In the genomic region with DNA sequence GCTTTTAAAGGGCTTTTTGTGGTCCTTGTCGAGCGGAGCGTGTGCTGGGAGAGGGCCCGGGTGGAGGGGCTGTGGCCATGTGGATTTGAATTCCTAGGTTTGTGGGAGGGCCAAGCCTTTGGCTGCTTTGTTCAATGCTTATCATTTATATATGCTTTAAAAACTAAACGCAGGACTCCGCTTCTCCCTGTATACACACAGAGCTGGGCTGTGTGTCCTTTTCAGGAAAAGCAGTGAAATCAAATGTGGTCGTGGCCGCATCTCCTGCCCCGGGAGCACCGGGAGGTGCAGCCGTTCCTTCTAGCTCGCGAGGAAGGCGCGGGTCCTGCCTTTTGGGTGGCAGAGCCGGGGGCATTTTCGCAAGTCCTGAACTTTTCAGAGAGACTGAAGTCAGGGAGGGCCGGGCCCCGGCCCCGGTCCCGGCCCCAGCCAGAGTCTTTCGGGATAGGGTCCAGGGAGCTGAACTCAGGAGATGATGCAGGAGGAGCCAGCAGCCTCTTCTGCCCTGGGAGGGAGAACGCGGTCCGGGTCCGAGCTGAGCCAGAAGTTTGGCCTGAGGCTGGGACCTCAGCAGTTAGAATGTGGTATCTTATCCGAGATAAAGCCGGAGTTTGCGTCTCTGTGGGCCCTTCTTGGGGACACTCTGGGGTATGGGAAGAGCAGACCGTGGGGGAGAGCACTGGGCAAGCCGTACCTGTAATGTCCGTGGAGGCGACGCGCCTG, we compare ENCODE assay signal across 1 cellular context.
TF ChIP-seq lines count a peak whose summit lies in the region.

No MANE protein-coding gene starts in this region.

TF ChIP-seq in WTC11, 78 proteins besides CTCF, POLR2A, EP300 and RAD21 (continued from another document):
- TF ChIP-seq, protein P1, sequence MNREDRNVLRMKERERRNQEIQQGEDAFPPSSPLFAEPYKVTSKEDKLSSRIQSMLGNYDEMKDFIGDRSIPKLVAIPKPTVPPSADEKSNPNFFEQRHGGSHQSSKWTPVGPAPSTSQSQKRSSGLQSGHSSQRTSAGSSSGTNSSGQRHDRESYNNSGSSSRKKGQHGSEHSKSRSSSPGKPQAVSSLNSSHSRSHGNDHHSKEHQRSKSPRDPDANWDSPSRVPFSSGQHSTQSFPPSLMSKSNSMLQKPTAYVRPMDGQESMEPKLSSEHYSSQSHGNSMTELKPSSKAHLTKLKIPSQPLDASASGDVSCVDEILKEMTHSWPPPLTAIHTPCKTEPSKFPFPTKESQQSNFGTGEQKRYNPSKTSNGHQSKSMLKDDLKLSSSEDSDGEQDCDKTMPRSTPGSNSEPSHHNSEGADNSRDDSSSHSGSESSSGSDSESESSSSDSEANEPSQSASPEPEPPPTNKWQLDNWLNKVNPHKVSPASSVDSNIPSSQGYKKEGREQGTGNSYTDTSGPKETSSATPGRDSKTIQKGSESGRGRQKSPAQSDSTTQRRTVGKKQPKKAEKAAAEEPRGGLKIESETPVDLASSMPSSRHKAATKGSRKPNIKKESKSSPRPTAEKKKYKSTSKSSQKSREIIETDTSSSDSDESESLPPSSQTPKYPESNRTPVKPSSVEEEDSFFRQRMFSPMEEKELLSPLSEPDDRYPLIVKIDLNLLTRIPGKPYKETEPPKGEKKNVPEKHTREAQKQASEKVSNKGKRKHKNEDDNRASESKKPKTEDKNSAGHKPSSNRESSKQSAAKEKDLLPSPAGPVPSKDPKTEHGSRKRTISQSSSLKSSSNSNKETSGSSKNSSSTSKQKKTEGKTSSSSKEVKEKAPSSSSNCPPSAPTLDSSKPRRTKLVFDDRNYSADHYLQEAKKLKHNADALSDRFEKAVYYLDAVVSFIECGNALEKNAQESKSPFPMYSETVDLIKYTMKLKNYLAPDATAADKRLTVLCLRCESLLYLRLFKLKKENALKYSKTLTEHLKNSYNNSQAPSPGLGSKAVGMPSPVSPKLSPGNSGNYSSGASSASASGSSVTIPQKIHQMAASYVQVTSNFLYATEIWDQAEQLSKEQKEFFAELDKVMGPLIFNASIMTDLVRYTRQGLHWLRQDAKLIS (CRISPR knock-in tag; IDR thresholded peaks at IDR 0.05; ENCODE audit: borderline replicate concordance): 0 out of 2 replicates have a peak, but pooled peaks have one; percentile 4
- no peak for TF ChIP-seq JUN (CRISPR knock-in tag; IDR thresholded peaks at IDR 0.05)
- TF ChIP-seq, protein P2, sequence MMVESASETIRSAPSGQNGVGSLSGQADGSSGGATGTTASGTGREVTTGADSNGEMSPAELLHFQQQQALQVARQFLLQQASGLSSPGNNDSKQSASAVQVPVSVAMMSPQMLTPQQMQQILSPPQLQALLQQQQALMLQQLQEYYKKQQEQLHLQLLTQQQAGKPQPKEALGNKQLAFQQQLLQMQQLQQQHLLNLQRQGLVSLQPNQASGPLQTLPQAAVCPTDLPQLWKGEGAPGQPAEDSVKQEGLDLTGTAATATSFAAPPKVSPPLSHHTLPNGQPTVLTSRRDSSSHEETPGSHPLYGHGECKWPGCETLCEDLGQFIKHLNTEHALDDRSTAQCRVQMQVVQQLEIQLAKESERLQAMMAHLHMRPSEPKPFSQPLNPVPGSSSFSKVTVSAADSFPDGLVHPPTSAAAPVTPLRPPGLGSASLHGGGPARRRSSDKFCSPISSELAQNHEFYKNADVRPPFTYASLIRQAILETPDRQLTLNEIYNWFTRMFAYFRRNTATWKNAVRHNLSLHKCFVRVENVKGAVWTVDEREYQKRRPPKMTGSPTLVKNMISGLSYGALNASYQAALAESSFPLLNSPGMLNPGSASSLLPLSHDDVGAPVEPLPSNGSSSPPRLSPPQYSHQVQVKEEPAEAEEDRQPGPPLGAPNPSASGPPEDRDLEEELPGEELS (CRISPR knock-in tag; IDR thresholded peaks at IDR 0.05): no peak
- TF ChIP-seq ZNF317 (CRISPR knock-in tag; IDR thresholded peaks at IDR 0.05; ENCODE audit: borderline replicate concordance, low read depth): no peak
